Comparison of ENCODE assay signal across 1 cellular context in genomic region chr10:15183689-15184481, GRCh38.
A peak's percentile ranks its signal among the peaks of the same experiment; 100 is the strongest.
TF ChIP-seq lines count a peak whose summit lies in the region.

No MANE protein-coding gene starts in this region.

TF ChIP-seq in K562, 482 proteins besides CTCF, POLR2A, EP300 and RAD21 (continued from another document):
- no peak for TF ChIP-seq MTA2 (IDR thresholded peaks at IDR 0.05; ENCODE audit: low read depth)
- TF ChIP-seq ESRRA (IDR thresholded peaks at IDR 0.05; ENCODE audit: borderline replicate concordance, low read depth) = peak; percentile 81; the same call in 1 of the 2 replicates
- peak; percentile 34; the same call in 1 of the 2 replicates for TF ChIP-seq RBFOX2 (IDR thresholded peaks at IDR 0.05; ENCODE audit: low read depth, low read length)
- no peak for TF ChIP-seq ZNF274 (IDR thresholded peaks at IDR 0.05; ENCODE audit: borderline replicate concordance, low read depth, low read length)
- peak in 1 of 2 experiments; percentile 33; a peak in 1 of 4 replicates for TF ChIP-seq TRIM24 (IDR thresholded peaks at IDR 0.05)
TF ChIP-seq in K562: peak in this region for 9.
